Comparison of ENCODE assay signal across 9 cellular contexts in genomic region chr4:81635747-81636146, GRCh38.
A peak's percentile ranks its signal among the peaks of the same experiment; 100 is the strongest.
DNase-seq lines count a peak whose midpoint lies in the region; ATAC-seq and TF ChIP-seq lines count a peak whose summit lies in the region.
"Had no signal": no experiment of that assay in that cellular context is flagged by ENCODE, and none has a peak within 500 bp of the region (broad histone marks: within the 10 kb centered on the region; RNA-seq: fewer than 3 reads in every experiment).

No MANE protein-coding gene starts in this region.

- H3K9me3 ChIP-seq in ascending aorta, result no peaks in the 10 kb centered on the region

- peak overlapping the region; percentile 79 for H3K27ac Mint-ChIP-seq in stimulated activated naive B cell treated with anti-CD40 and anti-IgM and Interleukin-4, amounts not matched to agents 10 μg/mL and 1 μg/mL and 100 μg/mL, for 72 hours
- H3K27ac Mint-ChIP-seq: nephron had no signal

- H3K4me3 ChIP-seq in ascending aorta, result no peak overlapping the region
- H3K4me3 ChIP-seq in H7 (ENCODE audit: insufficient read depth, low read depth, low read length), result no peak overlapping the region

- no peak for TF ChIP-seq CTCF in ascending aorta (IDR thresholded peaks at IDR 0.05)
- TF ChIP-seq CTCF in omental fat pad (IDR thresholded peaks at IDR 0.05), result no peak

- no peaks in the 10 kb centered on the region for H3K36me3 Mint-ChIP-seq in stimulated activated naive B cell treated with anti-CD40 and anti-IgM and Interleukin-4, amounts not matched to agents 10 μg/mL and 1 μg/mL and 100 μg/mL, for 72 hours

- no peaks in the 10 kb centered on the region for H3K9me3 Mint-ChIP-seq in stimulated activated naive B cell treated with anti-CD40 and anti-IgM and Interleukin-4, amounts not matched to agents 10 μg/mL and 1 μg/mL and 100 μg/mL, for 72 hours
- H3K9me3 Mint-ChIP-seq: nephron had no signal

- peak; percentile 94 for ATAC-seq in GM21528 (IDR thresholded peaks at IDR 0.05; ENCODE audit: low FRiP score, unreplicated experiment)
- peak; percentile 83 to 84 for ATAC-seq in stimulated activated naive B cell treated with anti-CD40 and anti-IgM and Interleukin-4, amounts not matched to agents 10 μg/mL and 1 μg/mL and 100 μg/mL, for 72 hours (replicated peaks)
- ATAC-seq in omental fat pad (ENCODE audit: low FRiP score), result no peak

- DNase-seq in EL, result peak; percentile 1
- peak; percentile 83 for DNase-seq in HT-29 (ENCODE audit: low spot score)
- peak; percentile 20 to 62 for DNase-seq in ascending aorta (ENCODE audit: low spot score in 2 of 2)
- DNase-seq in stimulated activated naive B cell treated with anti-CD40 and anti-IgM and Interleukin-4, amounts not matched to agents 10 μg/mL and 1 μg/mL and 100 μg/mL, for 72 hours, result peak; percentile 36
- no peak for DNase-seq in HK-2 (ENCODE audit: unreplicated experiment)
- DNase-seq in omental fat pad (ENCODE audit: low spot score), result no peak
- no peak for DNase-seq in H7

- intact Hi-C loops in ascending aorta (cut with DNase I), result no loop called here

- H3K4me3 Mint-ChIP-seq in stimulated activated naive B cell treated with anti-CD40 and anti-IgM and Interleukin-4, amounts not matched to agents 10 μg/mL and 1 μg/mL and 100 μg/mL, for 72 hours, result no peak overlapping the region
- H3K4me3 Mint-ChIP-seq: nephron had no signal

- H3K4me1 ChIP-seq in ascending aorta, result peaks cover 0 to 4% of the 10 kb centered on the region in 2 donors

- H3K36me3 ChIP-seq in ascending aorta (no peaks in the 10 kb centered on the region), H7 (replicated peaks; ENCODE audit: control insufficient read depth, insufficient read depth, low read length) (no peaks in the 10 kb centered on the region)

- no peaks in the 10 kb centered on the region for H3K27me3 Mint-ChIP-seq in stimulated activated naive B cell treated with anti-CD40 and anti-IgM and Interleukin-4, amounts not matched to agents 10 μg/mL and 1 μg/mL and 100 μg/mL, for 72 hours

- H3K4me1 Mint-ChIP-seq in stimulated activated naive B cell treated with anti-CD40 and anti-IgM and Interleukin-4, amounts not matched to agents 10 μg/mL and 1 μg/mL and 100 μg/mL, for 72 hours, result peaks cover 28 to 48% of the 10 kb centered on the region in 2 donors

- no peaks in the 10 kb centered on the region for H3K27me3 ChIP-seq in ascending aorta
- H3K27me3 ChIP-seq in H7 (ENCODE audit: control insufficient read depth, insufficient read depth, low read length), result no peaks in the 10 kb centered on the region

- H3K27ac ChIP-seq in ascending aorta, result no peak overlapping the region

Comparison
In these comparisons a context has a peak if more than half of its experiments do, and no peak if none do; other contexts are left out.
1. DNase-seq: peak in EL (single experiment), HT-29 (single experiment), ascending aorta (2 of 2) and stimulated activated naive B cell treated with anti-CD40 and anti-IgM and Interleukin-4, amounts not matched to agents 10 μg/mL and 1 μg/mL and 100 μg/mL, for 72 hours (single experiment); none in HK-2 (single experiment), omental fat pad (single experiment) and H7 (single experiment).